19 cellular contexts compared by ENCODE assay signal in the genomic region with DNA sequence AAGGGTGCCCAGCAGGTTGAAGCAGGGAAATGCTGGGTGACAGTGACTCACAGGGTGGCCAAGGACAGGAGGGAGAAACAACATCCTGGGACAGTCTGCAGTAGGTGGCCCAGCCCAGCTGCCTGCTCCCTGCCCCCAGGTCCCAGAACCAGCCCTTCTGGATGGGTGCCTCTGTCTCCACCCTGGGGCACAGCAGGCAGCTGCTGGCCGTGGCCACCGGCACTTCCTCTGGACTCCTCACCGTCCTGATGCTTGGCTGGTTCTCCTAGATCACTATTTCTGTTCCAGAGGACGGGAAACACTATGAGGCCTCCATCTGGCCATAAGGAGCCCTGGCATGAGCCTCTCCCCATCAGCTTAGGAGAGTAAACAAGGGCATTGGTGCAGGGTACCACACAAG.
"Had no signal": no experiment of that assay in that cellular context is flagged by ENCODE, and none has a peak within 500 bp of the region (broad histone marks: within the 10 kb centered on the region; RNA-seq: fewer than 3 reads in every experiment).

No MANE protein-coding gene starts in this region.

- H3K4me3 Mint-ChIP-seq: activated CD8-positive, alpha-beta T cell treated with anti-CD3 and anti-CD28 coated beads for 36 hours; activated naive CD8-positive, alpha-beta T cell; central memory CD8-positive, alpha-beta T cell; immature natural killer cell; mesothelial cell of epicardium; stimulated activated naive B cell treated with anti-CD40 and anti-IgM and Interleukin-4, amounts not matched to agents 10 μg/mL and 1 μg/mL and 100 μg/mL, for 72 hours; T-helper 17 cell; WTC11 had no signal

- ATAC-seq: activated CD8-positive, alpha-beta T cell treated with anti-CD3 and anti-CD28 coated beads for 36 hours; body of pancreas; stimulated activated naive B cell treated with anti-CD40 and anti-IgM and Interleukin-4, amounts not matched to agents 10 μg/mL and 1 μg/mL and 100 μg/mL, for 72 hours; T-helper 17 cell had no signal

- DNase-seq: activated CD4-positive, alpha-beta T cell treated with anti-CD3 and anti-CD28 coated beads for 4 hours; activated CD8-positive, alpha-beta memory T cell treated with anti-CD3 and anti-CD28 coated beads, Interleukin-2, amount 50 U/mL, for 4 hours; activated CD8-positive, alpha-beta T cell treated with anti-CD3 and anti-CD28 coated beads for 36 hours; activated gamma-delta T cell treated with Interleukin-2 at 50 U/mL for 16 hours; activated T-cell treated with anti-CD3 and anti-CD28 coated beads, Interleukin-2, amount 50 U/mL, for 48 hours; amniotic stem cell; body of pancreas; effector CD8-positive, alpha-beta T cell; immature natural killer cell; lower lobe of right lung; stimulated activated CD4-positive, alpha-beta T cell treated with anti-CD3 and anti-CD28 coated beads, Interleukin-12 subunit alpha, Interleukin-12 subunit beta, amount 100 ng/mL, for 4 hours; stimulated activated naive B cell treated with anti-CD40 and anti-IgM and Interleukin-4, amounts not matched to agents 10 μg/mL and 1 μg/mL and 100 μg/mL, for 72 hours; T-helper 17 cell; transverse colon had no signal

- H3K27ac Mint-ChIP-seq: activated CD8-positive, alpha-beta T cell treated with anti-CD3 and anti-CD28 coated beads for 36 hours; activated naive CD8-positive, alpha-beta T cell; immature natural killer cell; mesothelial cell of epicardium; stimulated activated naive B cell treated with anti-CD40 and anti-IgM and Interleukin-4, amounts not matched to agents 10 μg/mL and 1 μg/mL and 100 μg/mL, for 72 hours; T-helper 17 cell; WTC11 had no signal

- H3K27me3 Mint-ChIP-seq: activated naive CD8-positive, alpha-beta T cell had no signal

- H3K9me3 ChIP-seq: body of pancreas, lower lobe of right lung, transverse colon had no signal

- H3K27ac ChIP-seq: body of pancreas, coronary artery, lower lobe of right lung, transverse colon had no signal

- H3K27me3 ChIP-seq: body of pancreas had no signal

- H3K4me1 ChIP-seq: body of pancreas, transverse colon had no signal

- H3K36me3 Mint-ChIP-seq: activated naive CD8-positive, alpha-beta T cell; immature natural killer cell; mesothelial cell of epicardium; stimulated activated naive B cell treated with anti-CD40 and anti-IgM and Interleukin-4, amounts not matched to agents 10 μg/mL and 1 μg/mL and 100 μg/mL, for 72 hours had no signal

- H3K9me3 Mint-ChIP-seq: activated CD8-positive, alpha-beta T cell treated with anti-CD3 and anti-CD28 coated beads for 36 hours; central memory CD8-positive, alpha-beta T cell; immature natural killer cell; stimulated activated naive B cell treated with anti-CD40 and anti-IgM and Interleukin-4, amounts not matched to agents 10 μg/mL and 1 μg/mL and 100 μg/mL, for 72 hours had no signal

- H3K4me3 ChIP-seq: body of pancreas, coronary artery, lower lobe of right lung, transverse colon had no signal

- H3K36me3 ChIP-seq: lower lobe of right lung, transverse colon had no signal
